ENCODE assay signal across 14 cellular contexts in the genomic region with DNA sequence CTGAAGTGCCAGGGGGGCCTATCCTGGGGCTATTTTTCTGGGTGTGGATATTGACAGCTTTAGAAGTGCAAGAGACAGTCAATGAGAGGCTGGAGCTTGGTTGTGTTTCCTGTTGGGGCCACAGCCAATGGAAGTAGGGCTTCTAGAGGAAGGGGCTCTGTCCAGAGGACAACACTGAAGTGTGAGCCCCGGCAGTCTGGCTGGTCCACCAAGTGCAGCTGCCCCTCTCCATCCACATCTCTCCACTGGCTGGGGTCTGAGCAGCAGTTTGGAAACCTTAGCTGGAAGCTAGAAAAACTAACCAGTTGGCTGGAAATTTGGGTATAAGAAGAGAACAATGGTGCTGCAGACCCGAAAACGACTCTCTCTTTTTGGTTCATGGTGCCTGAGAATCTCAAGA.
DNase-seq lines count a peak whose midpoint lies in the region; ATAC-seq, FAIRE-seq and TF ChIP-seq lines count a peak whose summit lies in the region.
"Had no signal": no experiment of that assay in that cellular context is flagged by ENCODE, and none has a peak within 500 bp of the region (broad histone marks: within the 10 kb centered on the region; RNA-seq: fewer than 3 reads in every experiment).

No MANE protein-coding gene starts in this region.

- H3K27me3 ChIP-seq in HepG2 (ENCODE audit: control insufficient read depth in 1 of 2, insufficient read depth in 2 of 2, low read length in 2 of 2) (no peaks in the 10 kb centered on the region; a peak in 1 of 5 replicates), right lobe of liver (no peaks in the 10 kb centered on the region), dorsolateral prefrontal cortex (no peaks in the 10 kb centered on the region), osteoblast (ENCODE audit: insufficient read depth, low read length) (no peaks in the 10 kb centered on the region)

- H3K9ac ChIP-seq in HepG2 (ENCODE audit: insufficient read depth, low read depth, low read length) = peak overlapping the region; percentile 18; the same call in 1 of the 2 replicates
- no peak overlapping the region for H3K9ac ChIP-seq in kidney (ENCODE audit: low read length in 2 of 2)

- TF ChIP-seq CTCF in HepG2 (CRISPR knock-in tag; IDR thresholded peaks at IDR 0.05) (no peak), right lobe of liver (IDR thresholded peaks at IDR 0.05) (no peak), dorsolateral prefrontal cortex (IDR thresholded peaks at IDR 0.05 in 54 of 56, conservative IDR thresholded peaks at IDR 0.05 in 2 of 56; ENCODE audit: low read depth in 1 of 56, partially characterized antibody in 56 of 56) (no peak), osteoblast (IDR thresholded peaks at IDR 0.05; ENCODE audit: extremely low read depth, low read depth, low read length) (no peak), kidney (IDR thresholded peaks at IDR 0.05; ENCODE audit: borderline replicate concordance, extremely low read depth, insufficient read depth) (no peak)

- 74% methylated on average over 3 of the region's 3 CpGs for WGBS in HepG2 (ENCODE audit: low lambda C conversion rate)
- WGBS in right lobe of liver (ENCODE audit: insufficient coverage, low coverage, low lambda C conversion rate, missing lambda C conversion rate) = 83% methylated on average over 1 of the region's 3 CpGs

- POLR2A ChIA-PET in HepG2 (lab: Yijun Ruan, JAX) = interaction anchor here (0.8 to 1.9 kb wide), 6 partner anchors 23 to 86 kb away, joined by 3 to 9 read pairs (median 4); no protein-coding TSS in a partner anchor

- H3K4me1 ChIP-seq in HepG2 (ENCODE audit: insufficient read depth, low read length) (peaks cover 42% of the 10 kb centered on the region), right lobe of liver (no peaks in the 10 kb centered on the region), osteoblast (ENCODE audit: insufficient read depth, low read length) (no peaks in the 10 kb centered on the region), kidney (ENCODE audit: control insufficient read depth in 1 of 2, insufficient read depth in 1 of 2, low read depth in 1 of 2, low read length in 2 of 2) (no peaks in the 10 kb centered on the region)

- BruUV-seq in HepG2 (replicated peaks; lab: Mats Ljungman, UMichigan) = no TSS peak

- H2AFZ ChIP-seq in HepG2 (ENCODE audit: low read length) (no peak overlapping the region), osteoblast (ENCODE audit: low read length) (no peak overlapping the region)

- no peaks in the 10 kb centered on the region for H3K9me3 ChIP-seq in HepG2 (ENCODE audit: low read length)
- no peaks in the 10 kb centered on the region for H3K9me3 ChIP-seq in right lobe of liver
- H3K9me3 ChIP-seq in osteoblast (ENCODE audit: low read depth, low read length) = no peaks in the 10 kb centered on the region
- no peaks in the 10 kb centered on the region for H3K9me3 ChIP-seq in kidney (ENCODE audit: control insufficient read depth in 1 of 2, low read length in 2 of 2)

- CTCF ChIA-PET in HepG2 (lab: Yijun Ruan, JAX; ENCODE audit: low intra/inter-chr PET ratio, low total read pairs) = no interaction called here

- H3K79me2 ChIP-seq in HepG2 (ENCODE audit: insufficient read depth, low read length) (peaks cover 15% of the 10 kb centered on the region), osteoblast (ENCODE audit: insufficient read depth, low read length) (no peaks in the 10 kb centered on the region)

- intact Hi-C loops in HepG2 (cut with micrococcal nuclease; ENCODE audit: unreplicated experiment) (loop anchor here (5.0 kb wide), 1 partner anchor 34 kb away; no protein-coding TSS in a partner anchor), right lobe of liver (cut with DNase I) (no loop called here), dorsolateral prefrontal cortex (cut with DNase I) (no loop called here), kidney (cut with DNase I) (no loop called here)

- H3K27ac ChIP-seq in HepG2 (ENCODE audit: extremely low read length, insufficient read depth, low read length) (peak overlapping the region; percentile 50), right lobe of liver (no peak overlapping the region), dorsolateral prefrontal cortex (peak overlapping the region in 44 of 59 donors; percentile 3 to 100 (median 62)), osteoblast (ENCODE audit: low read depth, low read length) (no peak overlapping the region), kidney (ENCODE audit: low read depth in 2 of 2, low read length in 2 of 2) (no peak overlapping the region)
- H3K27ac ChIP-seq: C4-2B had no signal

- in situ Hi-C loops in HepG2 (cut with HindIII; ENCODE audit: extremely low pct_ligation_motif_present, low pct_unique_long_range_greater_than_20kb) = no loop called here

- H3K4me3 ChIP-seq in HepG2 (replicated peaks in 1 of 3; ENCODE audit: insufficient read depth in 1 of 3, low read depth in 2 of 3, low read length in 3 of 3) = peak overlapping the region in 1 of 3 experiments; percentile 19; a peak in 1 of 6 replicates
- no peak overlapping the region for H3K4me3 ChIP-seq in right lobe of liver
- no peak overlapping the region for H3K4me3 ChIP-seq in dorsolateral prefrontal cortex
- H3K4me3 ChIP-seq in osteoblast (ENCODE audit: insufficient read depth, low read length) = no peak overlapping the region
- no peak overlapping the region for H3K4me3 ChIP-seq in kidney (ENCODE audit: low read length in 2 of 2)

- H3K36me3 ChIP-seq in HepG2 (replicated peaks in 1 of 2; ENCODE audit: control insufficient read depth in 1 of 2, insufficient read depth in 2 of 2, low read length in 2 of 2) = no peaks in the 10 kb centered on the region
- H3K36me3 ChIP-seq in right lobe of liver = no peaks in the 10 kb centered on the region
- H3K36me3 ChIP-seq in osteoblast (ENCODE audit: insufficient read depth, low read length) = no peaks in the 10 kb centered on the region
- H3K36me3 ChIP-seq in kidney (ENCODE audit: control insufficient read depth in 1 of 2, insufficient read depth in 2 of 2, low read length in 2 of 2) = no peaks in the 10 kb centered on the region

- H3K4me2 ChIP-seq in HepG2 (ENCODE audit: low read depth, low read length) (peak overlapping the region; percentile 100), osteoblast (ENCODE audit: insufficient read depth, low read length) (no peak overlapping the region)

- ATAC-seq in HepG2 = no peak
- ATAC-seq in right lobe of liver = no peak
- ATAC-seq in HG02642 (IDR thresholded peaks at IDR 0.05; ENCODE audit: poor library complexity, unreplicated experiment) = no peak

- H4K20me1 ChIP-seq in HepG2 (ENCODE audit: insufficient read depth, low read length) (no peaks in the 10 kb centered on the region), osteoblast (ENCODE audit: insufficient read depth, low read length) (no peaks in the 10 kb centered on the region)

- FAIRE-seq in HepG2 (lab: Jason Lieb, UNC) (no peak), kidney (lab: Jason Lieb, UNC) (no peak)
- FAIRE-seq: GM12891 had no signal

- TF ChIP-seq RAD21 in HepG2 (CRISPR knock-in tag; IDR thresholded peaks at IDR 0.05) = no peak

- DNase-seq in HepG2 (ENCODE audit: low spot score) = no peak
- DNase-seq in right lobe of liver = no peak
- no peak for DNase-seq in dorsolateral prefrontal cortex
- peak; percentile 15 for DNase-seq in osteoblast (ENCODE audit: insufficient read length, low spot score, missing footprints)
- no peak for DNase-seq in ureter (ENCODE audit: low spot score)
- DNase-seq in kidney = no peak
- DNase-seq: ACHN; CD4-positive, alpha-beta memory T cell; DMS79; GOT3; H9 had no signal

- TF ChIP-seq EP300 in HepG2 (IDR thresholded peaks at IDR 0.05; ENCODE audit: low read depth in 2 of 2, low read length in 2 of 2) (no peak), HepG2 (CRISPR knock-in tag; IDR thresholded peaks at IDR 0.05; ENCODE audit: borderline replicate concordance) (no peak)

- TF ChIP-seq POLR2A in HepG2 (IDR thresholded peaks at IDR 0.05; ENCODE audit: insufficient read depth in 1 of 2, low read depth in 2 of 2, low read length in 2 of 2) (no peak), right lobe of liver (IDR thresholded peaks at IDR 0.05) (no peak)

TF ChIP-seq in HepG2, 621 proteins besides CTCF, POLR2A, EP300 and RAD21:
- TF ChIP-seq NFE2 (CRISPR knock-in tag; IDR thresholded peaks at IDR 0.05) (no peak), HMG20B (CRISPR knock-in tag; conservative IDR thresholded peaks at IDR 0.05) (no peak), RBFOX2 (IDR thresholded peaks at IDR 0.05; ENCODE audit: low read depth, low read length) (0 out of 2 replicates have a peak, but pooled peaks have one; percentile 20)
- TF ChIP-seq, protein P1, sequence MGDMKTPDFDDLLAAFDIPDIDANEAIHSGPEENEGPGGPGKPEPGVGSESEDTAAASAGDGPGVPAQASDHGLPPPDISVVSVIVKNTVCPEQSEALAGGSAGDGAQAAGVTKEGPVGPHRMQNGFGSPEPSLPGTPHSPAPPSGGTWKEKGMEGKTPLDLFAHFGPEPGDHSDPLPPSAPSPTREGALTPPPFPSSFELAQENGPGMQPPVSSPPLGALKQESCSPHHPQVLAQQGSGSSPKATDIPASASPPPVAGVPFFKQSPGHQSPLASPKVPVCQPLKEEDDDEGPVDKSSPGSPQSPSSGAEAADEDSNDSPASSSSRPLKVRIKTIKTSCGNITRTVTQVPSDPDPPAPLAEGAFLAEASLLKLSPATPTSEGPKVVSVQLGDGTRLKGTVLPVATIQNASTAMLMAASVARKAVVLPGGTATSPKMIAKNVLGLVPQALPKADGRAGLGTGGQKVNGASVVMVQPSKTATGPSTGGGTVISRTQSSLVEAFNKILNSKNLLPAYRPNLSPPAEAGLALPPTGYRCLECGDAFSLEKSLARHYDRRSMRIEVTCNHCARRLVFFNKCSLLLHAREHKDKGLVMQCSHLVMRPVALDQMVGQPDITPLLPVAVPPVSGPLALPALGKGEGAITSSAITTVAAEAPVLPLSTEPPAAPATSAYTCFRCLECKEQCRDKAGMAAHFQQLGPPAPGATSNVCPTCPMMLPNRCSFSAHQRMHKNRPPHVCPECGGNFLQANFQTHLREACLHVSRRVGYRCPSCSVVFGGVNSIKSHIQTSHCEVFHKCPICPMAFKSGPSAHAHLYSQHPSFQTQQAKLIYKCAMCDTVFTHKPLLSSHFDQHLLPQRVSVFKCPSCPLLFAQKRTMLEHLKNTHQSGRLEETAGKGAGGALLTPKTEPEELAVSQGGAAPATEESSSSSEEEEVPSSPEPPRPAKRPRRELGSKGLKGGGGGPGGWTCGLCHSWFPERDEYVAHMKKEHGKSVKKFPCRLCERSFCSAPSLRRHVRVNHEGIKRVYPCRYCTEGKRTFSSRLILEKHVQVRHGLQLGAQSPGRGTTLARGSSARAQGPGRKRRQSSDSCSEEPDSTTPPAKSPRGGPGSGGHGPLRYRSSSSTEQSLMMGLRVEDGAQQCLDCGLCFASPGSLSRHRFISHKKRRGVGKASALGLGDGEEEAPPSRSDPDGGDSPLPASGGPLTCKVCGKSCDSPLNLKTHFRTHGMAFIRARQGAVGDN (CRISPR knock-in tag; IDR thresholded peaks at IDR 0.05) = peak; percentile 30; the same call in 1 of the 2 replicates
TF ChIP-seq in HepG2: peak in this region for 2.

Comparison
In these comparisons a context has a peak if more than half of its experiments do, and no peak if none do; other contexts are left out.
1. H3K27ac ChIP-seq: peak in HepG2 (single experiment) and dorsolateral prefrontal cortex (44 of 59); none in right lobe of liver (0 of 3), osteoblast (single experiment) and kidney (0 of 2).